In the genomic region with DNA sequence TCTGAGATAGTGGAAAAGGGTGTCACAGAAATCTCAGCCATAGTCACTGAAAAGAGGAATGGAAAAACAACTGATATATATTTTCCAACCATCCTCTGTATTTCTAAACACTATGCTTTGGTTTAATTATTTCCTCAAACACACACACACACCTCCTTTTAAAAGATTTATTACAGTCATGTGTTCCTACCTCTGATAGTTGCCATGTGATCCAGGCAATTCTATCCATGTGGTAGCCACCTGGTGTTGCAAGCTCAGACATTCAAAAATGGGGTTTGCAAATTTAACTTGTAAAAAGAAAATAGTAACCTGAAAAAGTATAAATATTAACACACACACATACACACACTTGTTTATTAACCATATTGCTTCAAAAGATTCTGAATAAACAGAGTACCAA, we compare ENCODE assay signal across 25 cellular contexts.
"Had no signal": no experiment of that assay in that cellular context is flagged by ENCODE, and none has a peak within 500 bp of the region (broad histone marks: within the 10 kb centered on the region; RNA-seq: fewer than 3 reads in every experiment).

No MANE protein-coding gene starts in this region.

- H3K4me3 Mint-ChIP-seq: activated CD4-positive, alpha-beta memory T cell treated with anti-CD3 and anti-CD28 coated beads for 36 hours; activated CD4-positive, alpha-beta T cell treated with anti-CD3 and anti-CD28 coated beads for 36 hours; activated CD4-positive, alpha-beta T cell treated with anti-CD3 and anti-CD28 coated beads, Interleukin-2, amount 10 ng/mL, durations not matched to agents 24 days and 14 days; activated CD8-positive, alpha-beta memory T cell treated with anti-CD3 and anti-CD28 coated beads, Interleukin-2, amount 10 ng/mL, durations not matched to agents 7 days and 5 days; activated CD8-positive, alpha-beta T cell treated with anti-CD3 and anti-CD28 coated beads, Interleukin-2, amount 10 ng/mL, durations not matched to agents 7 days and 5 days; activated naive CD4-positive, alpha-beta T cell treated with anti-CD3 and anti-CD28 coated beads for 36 hours; activated naive CD8-positive, alpha-beta T cell treated with anti-CD3 and anti-CD28 coated beads, Interleukin-2, amount 10 ng/mL, durations not matched to agents 7 days and 5 days; activated T-helper 1 cell treated with anti-CD3 and anti-CD28 coated beads, Interleukin-12 subunit alpha, Interleukin-12 subunit beta, Interleukin-2, Interleukin-4 antibody, amounts not matched to agents 30 ng/mL and 10 ng/mL and 1 ng/mL, durations not matched to agents 14 hours and 24 hours and 36 hours had no signal

- H3K9me3 Mint-ChIP-seq: activated CD4-positive, alpha-beta T cell treated with anti-CD3 and anti-CD28 coated beads, Interleukin-2, amount 10 ng/mL, durations not matched to agents 24 days and 14 days; activated naive CD8-positive, alpha-beta T cell treated with anti-CD3 and anti-CD28 coated beads, Interleukin-2, amount 10 ng/mL, durations not matched to agents 7 days and 5 days; activated T-helper 1 cell treated with anti-CD3 and anti-CD28 coated beads, Interleukin-12 subunit alpha, Interleukin-12 subunit beta, Interleukin-2, Interleukin-4 antibody, amounts not matched to agents 30 ng/mL and 10 ng/mL and 1 ng/mL, durations not matched to agents 14 hours and 24 hours and 36 hours; activated T-helper 2 cell treated with anti-CD3 and anti-CD28 coated beads, Interferon-gamma antibody, Interleukin-2, Interleukin-4, amounts not matched to agents 10 μg/mL and 5 μg/mL and 100 μg/mL, durations not matched to agents 14 hours and 24 hours and 36 hours had no signal

- H3K27ac Mint-ChIP-seq: activated CD4-positive, alpha-beta memory T cell treated with anti-CD3 and anti-CD28 coated beads for 36 hours; activated CD4-positive, alpha-beta T cell treated with anti-CD3 and anti-CD28 coated beads for 36 hours; activated CD4-positive, alpha-beta T cell treated with anti-CD3 and anti-CD28 coated beads, Interleukin-2, amount 10 ng/mL, durations not matched to agents 24 days and 14 days; activated CD8-positive, alpha-beta memory T cell treated with anti-CD3 and anti-CD28 coated beads, Interleukin-2, amount 10 ng/mL, durations not matched to agents 7 days and 5 days; activated CD8-positive, alpha-beta T cell treated with anti-CD3 and anti-CD28 coated beads, Interleukin-2, amount 10 ng/mL, durations not matched to agents 7 days and 5 days; activated naive CD4-positive, alpha-beta T cell treated with anti-CD3 and anti-CD28 coated beads for 36 hours; activated naive CD4-positive, alpha-beta T cell treated with anti-CD3 and anti-CD28 coated beads, Interleukin-2, amount 50 U/mL, for 72 hours; activated naive CD8-positive, alpha-beta T cell treated with anti-CD3 and anti-CD28 coated beads, Interleukin-2, amount 10 ng/mL, durations not matched to agents 7 days and 5 days; activated T-helper 1 cell treated with anti-CD3 and anti-CD28 coated beads, Interleukin-12 subunit alpha, Interleukin-12 subunit beta, Interleukin-2, Interleukin-4 antibody, amounts not matched to agents 30 ng/mL and 10 ng/mL and 1 ng/mL, durations not matched to agents 14 hours and 24 hours and 36 hours; activated T-helper 2 cell treated with anti-CD3 and anti-CD28 coated beads, Interferon-gamma antibody, Interleukin-2, Interleukin-4, amounts not matched to agents 10 μg/mL and 5 μg/mL and 100 μg/mL, durations not matched to agents 14 hours and 24 hours and 36 hours had no signal

- DNase-seq: activated CD4-positive, alpha-beta memory T cell treated with anti-CD3 and anti-CD28 coated beads for 36 hours; activated CD4-positive, alpha-beta T cell treated with anti-CD3 and anti-CD28 coated beads for 36 hours; activated CD4-positive, alpha-beta T cell treated with anti-CD3 and anti-CD28 coated beads, Interleukin-2, amount 10 ng/mL, durations not matched to agents 24 days and 14 days; activated CD4-positive, CD25-positive, alpha-beta regulatory T cell; activated CD4-positive, CD25-positive, alpha-beta regulatory T cell treated with anti-CD3 and anti-CD28 coated beads, Interleukin-2, amount 50 U/mL, for 72 hours; activated CD8-positive, alpha-beta memory T cell treated with anti-CD3 and anti-CD28 coated beads, Interleukin-2, amount 10 ng/mL, durations not matched to agents 7 days and 5 days; activated CD8-positive, alpha-beta memory T cell treated with anti-CD3 and anti-CD28 coated beads, Interleukin-2, amount 50 U/mL, for 4 hours; activated CD8-positive, alpha-beta T cell treated with anti-CD3 and anti-CD28 coated beads, Interleukin-2, amount 10 ng/mL, durations not matched to agents 7 days and 5 days; activated effector memory CD4-positive, alpha-beta T cell treated with anti-CD3 and anti-CD28 coated beads, Interleukin-2, amount 50 U/mL, for 16 hours; activated naive CD4-positive, alpha-beta T cell treated with anti-CD3 and anti-CD28 coated beads for 36 hours; activated naive CD8-positive, alpha-beta T cell treated with anti-CD3 and anti-CD28 coated beads, Interleukin-2, amount 10 ng/mL, durations not matched to agents 7 days and 5 days; activated T-cell treated with anti-CD3 and anti-CD28 coated beads, Interleukin-2, amount 50 U/mL, for 1 hour; activated T-cell treated with anti-CD3 and anti-CD28 coated beads, Interleukin-2, amount 50 U/mL, for 48 hours; anterior cingulate cortex; brain microvascular endothelial cell; cortex of kidney; dermis blood vessel endothelial cell; effector CD8-positive, alpha-beta T cell; esophagus squamous epithelium; foreskin melanocyte; T-helper 2 cell had no signal

- H3K4me1 Mint-ChIP-seq: activated CD4-positive, alpha-beta T cell treated with anti-CD3 and anti-CD28 coated beads for 36 hours; activated CD4-positive, alpha-beta T cell treated with anti-CD3 and anti-CD28 coated beads, Interleukin-2, amount 10 ng/mL, durations not matched to agents 24 days and 14 days; activated CD8-positive, alpha-beta memory T cell treated with anti-CD3 and anti-CD28 coated beads, Interleukin-2, amount 10 ng/mL, durations not matched to agents 7 days and 5 days; activated naive CD8-positive, alpha-beta T cell treated with anti-CD3 and anti-CD28 coated beads, Interleukin-2, amount 10 ng/mL, durations not matched to agents 7 days and 5 days had no signal

- ATAC-seq: activated CD4-positive, alpha-beta T cell treated with anti-CD3 and anti-CD28 coated beads for 36 hours; activated CD8-positive, alpha-beta memory T cell treated with anti-CD3 and anti-CD28 coated beads, Interleukin-2, amount 10 ng/mL, durations not matched to agents 7 days and 5 days; activated CD8-positive, alpha-beta T cell treated with anti-CD3 and anti-CD28 coated beads, Interleukin-2, amount 10 ng/mL, durations not matched to agents 7 days and 5 days; activated naive CD4-positive, alpha-beta T cell treated with anti-CD3 and anti-CD28 coated beads, Interleukin-2, amount 50 U/mL, for 72 hours; gastroesophageal sphincter had no signal

- H3K36me3 Mint-ChIP-seq: activated CD4-positive, alpha-beta memory T cell treated with anti-CD3 and anti-CD28 coated beads for 36 hours; activated CD8-positive, alpha-beta memory T cell treated with anti-CD3 and anti-CD28 coated beads, Interleukin-2, amount 10 ng/mL, durations not matched to agents 7 days and 5 days; activated naive CD4-positive, alpha-beta T cell treated with anti-CD3 and anti-CD28 coated beads, Interleukin-2, amount 50 U/mL, for 72 hours; activated naive CD8-positive, alpha-beta T cell treated with anti-CD3 and anti-CD28 coated beads, Interleukin-2, amount 10 ng/mL, durations not matched to agents 7 days and 5 days had no signal
